ENCODE assay signal across 22 cellular contexts in genomic region chr3:56633201-56633600, GRCh38.
"Had no signal": no experiment of that assay in that cellular context is flagged by ENCODE, and none has a peak within 500 bp of the region (broad histone marks: within the 10 kb centered on the region; RNA-seq: fewer than 3 reads in every experiment).

No MANE protein-coding gene starts in this region.

- H3K9me3 ChIP-seq: gastroesophageal sphincter, heart right ventricle, psoas muscle, right lobe of liver, thyroid gland had no signal

- H3K4me2 ChIP-seq: neural progenitor cell had no signal

- DNase-seq: activated CD4-positive, alpha-beta memory T cell treated with anti-CD3 and anti-CD28 coated beads, Interleukin-2, amount 10 ng/mL, durations not matched to agents 7 days and 5 days; activated CD8-positive, alpha-beta memory T cell treated with anti-CD3 and anti-CD28 coated beads, Interleukin-2, amount 10 ng/mL, durations not matched to agents 7 days and 5 days; activated effector memory CD4-positive, alpha-beta T cell treated with Interleukin-2 at 50 U/mL for 16 hours; activated naive CD4-positive, alpha-beta T cell treated with anti-CD3 and anti-CD28 coated beads, Interleukin-2, amount 10 ng/mL, durations not matched to agents 7 days and 5 days; activated naive CD8-positive, alpha-beta T cell treated with anti-CD3 and anti-CD28 coated beads, Interleukin-2, amount 50 U/mL, for 24 hours; activated T-cell treated with anti-CD3 and anti-CD28 coated beads, Interleukin-2, amount 50 U/mL, for 1 hour; aorta; brain microvascular endothelial cell; cerebellar nuclear complex; effector CD4-positive, alpha-beta T cell; mesendoderm; naive thymus-derived CD4-positive, alpha-beta T cell; psoas muscle; right lobe of liver; stimulated activated CD4-positive, alpha-beta T cell treated with anti-CD3 and anti-CD28 coated beads, Interleukin-4, amount 100 ng/mL, for 24 hours; T-helper 2 cell; thyroid gland had no signal

- H3K4me1 ChIP-seq: gastroesophageal sphincter, neural progenitor cell, psoas muscle had no signal

- H3K9me3 Mint-ChIP-seq: activated CD4-positive, alpha-beta memory T cell treated with anti-CD3 and anti-CD28 coated beads, Interleukin-2, amount 10 ng/mL, durations not matched to agents 7 days and 5 days; activated naive CD4-positive, alpha-beta T cell treated with anti-CD3 and anti-CD28 coated beads, Interleukin-2, amount 10 ng/mL, durations not matched to agents 7 days and 5 days; activated naive CD8-positive, alpha-beta T cell treated with anti-CD3 and anti-CD28 coated beads, Interleukin-2, amount 50 U/mL, for 24 hours; naive thymus-derived CD4-positive, alpha-beta T cell; neural progenitor cell; stimulated activated memory B cell treated with anti-CD40 and anti-IgM and Interleukin-4, amounts not matched to agents 10 μg/mL and 1 μg/mL and 100 μg/mL, for 72 hours had no signal

- H3K27ac ChIP-seq: brain microvascular endothelial cell, gastroesophageal sphincter, neural progenitor cell, psoas muscle, right lobe of liver, thyroid gland had no signal

- ATAC-seq: activated CD8-positive, alpha-beta memory T cell treated with anti-CD3 and anti-CD28 coated beads, Interleukin-2, amount 10 ng/mL, durations not matched to agents 7 days and 5 days; activated naive CD8-positive, alpha-beta T cell treated with anti-CD3 and anti-CD28 coated beads, Interleukin-2, amount 50 U/mL, for 24 hours; esophagus mucosa; gastroesophageal sphincter; naive thymus-derived CD4-positive, alpha-beta T cell; right lobe of liver; stimulated activated memory B cell treated with anti-CD40 and anti-IgM and Interleukin-4, amounts not matched to agents 10 μg/mL and 1 μg/mL and 100 μg/mL, for 72 hours had no signal

- H3K27me3 ChIP-seq: brain microvascular endothelial cell, gastroesophageal sphincter, heart right ventricle, neural progenitor cell, right lobe of liver, thyroid gland had no signal

- H3K4me3 ChIP-seq: gastroesophageal sphincter, heart right ventricle, neural progenitor cell, psoas muscle, right lobe of liver, thyroid gland had no signal

- H3K4me3 Mint-ChIP-seq: activated CD4-positive, alpha-beta memory T cell treated with anti-CD3 and anti-CD28 coated beads, Interleukin-2, amount 10 ng/mL, durations not matched to agents 7 days and 5 days; activated CD8-positive, alpha-beta memory T cell treated with anti-CD3 and anti-CD28 coated beads, Interleukin-2, amount 10 ng/mL, durations not matched to agents 7 days and 5 days; activated naive CD4-positive, alpha-beta T cell treated with anti-CD3 and anti-CD28 coated beads, Interleukin-2, amount 10 ng/mL, durations not matched to agents 7 days and 5 days; activated naive CD8-positive, alpha-beta T cell treated with anti-CD3 and anti-CD28 coated beads, Interleukin-2, amount 50 U/mL, for 24 hours; naive thymus-derived CD4-positive, alpha-beta T cell; neural progenitor cell; stimulated activated memory B cell treated with anti-CD40 and anti-IgM and Interleukin-4, amounts not matched to agents 10 μg/mL and 1 μg/mL and 100 μg/mL, for 72 hours had no signal

- H3K4me1 Mint-ChIP-seq: activated CD4-positive, alpha-beta memory T cell treated with anti-CD3 and anti-CD28 coated beads, Interleukin-2, amount 10 ng/mL, durations not matched to agents 7 days and 5 days; activated naive CD4-positive, alpha-beta T cell treated with anti-CD3 and anti-CD28 coated beads, Interleukin-2, amount 10 ng/mL, durations not matched to agents 7 days and 5 days; neural progenitor cell; stimulated activated memory B cell treated with anti-CD40 and anti-IgM and Interleukin-4, amounts not matched to agents 10 μg/mL and 1 μg/mL and 100 μg/mL, for 72 hours had no signal

- H2AFZ ChIP-seq: neural progenitor cell had no signal

- H3K9ac ChIP-seq: neural progenitor cell had no signal

- H3K27ac Mint-ChIP-seq: activated CD4-positive, alpha-beta memory T cell treated with anti-CD3 and anti-CD28 coated beads, Interleukin-2, amount 10 ng/mL, durations not matched to agents 7 days and 5 days; activated CD8-positive, alpha-beta memory T cell treated with anti-CD3 and anti-CD28 coated beads, Interleukin-2, amount 10 ng/mL, durations not matched to agents 7 days and 5 days; activated naive CD8-positive, alpha-beta T cell treated with anti-CD3 and anti-CD28 coated beads, Interleukin-2, amount 50 U/mL, for 24 hours; neural progenitor cell; stimulated activated memory B cell treated with anti-CD40 and anti-IgM and Interleukin-4, amounts not matched to agents 10 μg/mL and 1 μg/mL and 100 μg/mL, for 72 hours had no signal
